14 cellular contexts compared by ENCODE assay signal in the genomic region with DNA sequence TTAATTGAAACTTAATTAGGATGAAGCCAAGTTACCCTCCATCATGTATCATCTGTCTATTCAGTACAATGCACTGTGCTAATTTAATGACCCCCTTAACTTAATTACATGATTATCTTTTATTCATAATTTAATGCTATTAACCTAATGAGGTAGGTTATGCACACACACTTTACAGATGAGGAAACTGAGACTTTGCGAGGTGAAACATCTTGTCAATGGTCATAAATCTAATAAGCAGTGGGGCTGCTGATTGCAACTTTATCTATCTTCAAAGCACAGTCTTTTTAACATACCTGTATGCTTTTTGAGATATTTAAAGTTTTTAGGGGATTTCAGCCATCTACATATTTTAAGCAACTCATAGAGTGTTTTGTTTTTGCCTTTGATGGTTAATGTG. TPM values are rescaled to one million over a fixed set of nuclear protein-coding genes. Genes with fewer than 3 reads are reported as not detected.
DNase-seq lines count a peak whose midpoint lies in the region; ATAC-seq, FAIRE-seq and TF ChIP-seq lines count a peak whose summit lies in the region.
"Had no signal": no experiment of that assay in that cellular context is flagged by ENCODE, and none has a peak within 500 bp of the region (broad histone marks: within the 10 kb centered on the region; RNA-seq: fewer than 3 reads in every experiment).

No MANE protein-coding gene starts in this region.

- no peak overlapping the region for H3K23ac ChIP-seq in H1 (ENCODE audit: insufficient read length)

- no peak for TF ChIP-seq EP300 in H1 (IDR thresholded peaks at IDR 0.05; ENCODE audit: borderline replicate concordance in 1 of 2, low read depth in 2 of 2, low read length in 2 of 2)

- H3K4me3 ChIP-seq in Loucy (ENCODE audit: low read length, poor library complexity, severe bottlenecking) (peak overlapping the region; percentile 75), H1 (ENCODE audit: extremely low read depth in 1 of 4, insufficient read depth in 2 of 4, low read depth in 3 of 4, low read length in 4 of 4) (peak overlapping the region in 2 of 4 experiments; percentile 31 to 60; a peak in 4 of 8 replicates)
- H3K4me3 ChIP-seq: coronary artery, prostate gland had no signal

- CTCF ChIA-PET in H1 (lab: Charles Lee; ENCODE audit: partially characterized antibody) = interaction anchor here (1.1 to 1.9 kb wide), 3 partner anchors 12 to 382 kb away, joined by 3 to 6 read pairs (median 6); no protein-coding TSS in a partner anchor

- H3K9me3 ChIP-seq in ES-I3 (ENCODE audit: control insufficient read depth, insufficient read depth, low read length) (no peaks in the 10 kb centered on the region), Loucy (ENCODE audit: insufficient read depth, low read depth, low read length) (no peaks in the 10 kb centered on the region), H1 (ENCODE audit: insufficient read depth in 2 of 2, low read depth in 1 of 2, low read length in 1 of 2) (no peaks in the 10 kb centered on the region)
- H3K9me3 ChIP-seq: prostate gland had no signal

- TF ChIP-seq RAD21 in H1 (IDR thresholded peaks at IDR 0.05 in 1 of 2, conservative IDR thresholded peaks at IDR 0.05 in 1 of 2; ENCODE audit: low read depth in 2 of 2, low read length in 2 of 2) = no peak

- H3K36me3 ChIP-seq in ES-I3 (ENCODE audit: insufficient read depth, low read length) (no peaks in the 10 kb centered on the region), Loucy (ENCODE audit: insufficient read depth, low read length) (no peaks in the 10 kb centered on the region), H1 (ENCODE audit: control insufficient read depth in 2 of 4, insufficient read depth in 4 of 4, low read length in 3 of 4) (no peaks in the 10 kb centered on the region)
- H3K36me3 ChIP-seq: prostate gland had no signal

- H3F3A ChIP-seq in Loucy (ENCODE audit: low read depth) = no peaks in the 10 kb centered on the region

- POLR2A ChIA-PET in H1 (lab: Charles Lee; ENCODE audit: partially characterized antibody) = interaction anchor here (0.6 to 0.9 kb wide), 3 partner anchors 9 to 1860 kb away, joined by 3 to 4 read pairs (median 3); no protein-coding TSS in a partner anchor

- H3K27me3 ChIP-seq in Loucy (ENCODE audit: insufficient read depth, low read length, poor library complexity, severe bottlenecking) (no peaks in the 10 kb centered on the region), H1 (replicated peaks in 1 of 4; ENCODE audit: control insufficient read depth in 3 of 4, extremely low read depth in 1 of 4, insufficient read depth in 3 of 4, low read length in 3 of 4) (no peaks in the 10 kb centered on the region)

- H2BK120ac ChIP-seq in H1 (replicated peaks; ENCODE audit: low read depth, low read length) = no peak overlapping the region

- H3K9me2 ChIP-seq in Loucy (replicated peaks; ENCODE audit: low read depth, low read length) = no peaks in the 10 kb centered on the region

- peaks cover 29% of the 10 kb centered on the region for H3K4me1 ChIP-seq in ES-I3 (ENCODE audit: insufficient read depth, low read length)
- H3K4me1 ChIP-seq in Loucy (ENCODE audit: insufficient read depth, low read length, poor library complexity, severe bottlenecking) = peaks cover 43% of the 10 kb centered on the region
- H3K4me1 ChIP-seq in H1 (replicated peaks in 1 of 4; ENCODE audit: control insufficient read depth in 3 of 4, insufficient read depth in 4 of 4, low read length in 3 of 4) = peaks cover 0 to 8% (median 7%) of the 10 kb centered on the region in 4 experiments; a peak in 4 of 7 replicates
- H3K4me1 ChIP-seq: prostate gland had no signal

- no peak overlapping the region for H2BK20ac ChIP-seq in H1 (ENCODE audit: low read length)

- H4K91ac ChIP-seq in H1 (replicated peaks; ENCODE audit: insufficient read length, low read length) = no peak overlapping the region

- H4K20me1 ChIP-seq in Loucy (ENCODE audit: insufficient read depth, low read length, poor library complexity, severe bottlenecking) (no peaks in the 10 kb centered on the region), H1 (replicated peaks in 1 of 2; ENCODE audit: control insufficient read depth in 1 of 2, insufficient read depth in 2 of 2, low read length in 2 of 2) (no peaks in the 10 kb centered on the region)

- no peak overlapping the region for H4K5ac ChIP-seq in H1 (ENCODE audit: insufficient read length, low read depth, low read length)

- H2BK5ac ChIP-seq in H1 (ENCODE audit: low read depth, low read length) = no peak overlapping the region

- peak overlapping the region in 1 of 3 experiments; percentile 41 for H3K27ac Mint-ChIP-seq in nephron
- H3K27ac Mint-ChIP-seq: activated CD4-positive, alpha-beta T cell treated with anti-CD3 and anti-CD28 coated beads for 36 hours; activated T-cell treated with anti-CD3 and anti-CD28 coated beads, Interleukin-2, amount 50 U/mL, for 24 hours had no signal

- H3K27ac ChIP-seq in H1 (ENCODE audit: low read depth, low read length) = no peak overlapping the region
- H3K27ac ChIP-seq: coronary artery had no signal

- DNase-seq in H1 (ENCODE audit: low read depth in 1 of 2, low spot score in 2 of 2) (no peak), pons (ENCODE audit: low spot score) (no peak), cerebellum (ENCODE audit: low spot score) (no peak), GM19238 (ENCODE audit: insufficient read length, low spot score) (no peak)
- DNase-seq: activated T-cell treated with anti-CD3 and anti-CD28 coated beads, Interleukin-2, amount 50 U/mL, for 24 hours; SW 1271 had no signal

- no peak overlapping the region for H2AK5ac ChIP-seq in H1 (ENCODE audit: low read depth, low read length)

- H2BK15ac ChIP-seq in H1 (ENCODE audit: low read length) = no peak overlapping the region

- no peak for TF ChIP-seq POLR2A in H1 (IDR thresholded peaks at IDR 0.05; ENCODE audit: control extremely low read depth in 1 of 2, low read depth in 2 of 2, low read length in 2 of 2)

- no peak for ATAC-seq in activated CD4-positive, CD25-positive, alpha-beta regulatory T cell treated with anti-CD3 and anti-CD28 coated beads, Interleukin-2, amount 50 U/mL, for 24 hours

- no peaks in the 10 kb centered on the region for H3K36me3 Mint-ChIP-seq in nephron (ENCODE audit: low read depth)

- peaks cover 3% of the 10 kb centered on the region for H3K27me3 Mint-ChIP-seq in nephron (ENCODE audit: low read depth)
- H3K27me3 Mint-ChIP-seq: activated T-cell treated with anti-CD3 and anti-CD28 coated beads, Interleukin-2, amount 50 U/mL, for 24 hours had no signal

- H4K8ac ChIP-seq in H1 (ENCODE audit: extremely low read depth, insufficient read depth, low read length) = no peak overlapping the region

- no peak for FAIRE-seq in H1 (lab: Jason Lieb, UNC)
- FAIRE-seq: urothelium cell line had no signal

- H3K9ac ChIP-seq in ES-I3 (ENCODE audit: low read depth, low read length) = peak overlapping the region; percentile 36; the same call in 1 of the 2 replicates
- peak overlapping the region; percentile 61 for H3K9ac ChIP-seq in Loucy (ENCODE audit: low read depth, low read length, poor library complexity, severe bottlenecking)
- no peak overlapping the region for H3K9ac ChIP-seq in H1 (replicated peaks in 1 of 4; ENCODE audit: extremely low read depth in 1 of 4, low read depth in 3 of 4, low read length in 3 of 4)

- H3K18ac ChIP-seq in H1 (ENCODE audit: extremely low read depth, low read length) = no peak overlapping the region

- no peak overlapping the region for H3K14ac ChIP-seq in H1 (ENCODE audit: insufficient read length)

- H3K79me2 ChIP-seq in Loucy (ENCODE audit: insufficient read depth, low read length) = no peaks in the 10 kb centered on the region
- H3K79me2 ChIP-seq in H1 (ENCODE audit: control insufficient read depth in 1 of 2, insufficient read depth in 2 of 2, low read length in 2 of 2) = 0 out of 4 replicates have a peak, but pooled peaks cover 0 to 15% of the 10 kb centered on the region in 2 experiments

- H3K9me3 Mint-ChIP-seq in nephron = peaks cover 4% of the 10 kb centered on the region
- H3K9me3 Mint-ChIP-seq: activated T-cell treated with anti-CD3 and anti-CD28 coated beads, Interleukin-2, amount 50 U/mL, for 24 hours had no signal

- WGBS in H1 (ENCODE audit: extremely low coverage in 1 of 2, insufficient coverage in 1 of 2, insufficient read length in 1 of 2, insufficient replicate concordance in 2 of 2, low coverage in 1 of 2, low lambda C conversion rate in 2 of 2, missing lambda C conversion rate in 1 of 2), 2 experiments = 92% methylated on average over 1 of the region's 1 CpG; no CpG with 5 or more reads in 1 of the 2 experiments

- no peak overlapping the region for H3K56ac ChIP-seq in H1 (replicated peaks; ENCODE audit: insufficient read length, low read depth, low read length)

- peak overlapping the region; percentile 24 to 62 (median 45) for H3K4me3 Mint-ChIP-seq in nephron
- H3K4me3 Mint-ChIP-seq: activated CD4-positive, alpha-beta T cell treated with anti-CD3 and anti-CD28 coated beads for 36 hours; activated T-cell treated with anti-CD3 and anti-CD28 coated beads, Interleukin-2, amount 50 U/mL, for 24 hours had no signal

- H3K79me1 ChIP-seq in H1 (ENCODE audit: low read depth, low read length) = no peaks in the 10 kb centered on the region

- H3K23me2 ChIP-seq in H1 (ENCODE audit: low read depth, low read length) = no peaks in the 10 kb centered on the region

- H3K4me2 ChIP-seq in Loucy (ENCODE audit: low read depth, low read length, poor library complexity, severe bottlenecking) (peak overlapping the region; percentile 73), H1 (ENCODE audit: insufficient read depth in 1 of 2, low read depth in 2 of 2, low read length in 2 of 2) (peak overlapping the region; percentile 54 to 60; a peak in 3 of 4 replicates)

- no peak overlapping the region for H3K4ac ChIP-seq in H1 (replicated peaks; ENCODE audit: insufficient read length, low read depth, low read length)

- peak overlapping the region; percentile 89; the same call in 1 of the 2 replicates for H2AFZ ChIP-seq in Loucy (ENCODE audit: low read length)
- H2AFZ ChIP-seq in H1 (ENCODE audit: low read length) = no peak overlapping the region

- no peak overlapping the region for H2BK12ac ChIP-seq in H1 (ENCODE audit: low read depth, low read length)

- no peak for TF ChIP-seq CTCF in Loucy (conservative IDR thresholded peaks at IDR 0.05; ENCODE audit: low read length)
- no peak for TF ChIP-seq CTCF in H1 (IDR thresholded peaks at IDR 0.05; ENCODE audit: control extremely low read depth in 1 of 3, insufficient read depth in 1 of 3, low read depth in 1 of 3, low read length in 3 of 3)
- no peak for TF ChIP-seq CTCF in nephron (IDR thresholded peaks at IDR 0.05; ENCODE audit: unreplicated experiment in 3 of 3)

- H3K4me1 Mint-ChIP-seq in nephron = no peaks in the 10 kb centered on the region

RNA-seq across cellular contexts. Expression of a gene that starts 0.5 kb away (rescaled TPM):
- 17.1 and 17.2 TPM in 2 replicates for total RNA-seq in H1 (2021; fragmentation: NEBNext Ultra II Directional; extraction: Animal tissue kit (Norgen Biotek cat#: 25700))
- polyA plus RNA-seq in H1 (2011; rRNA removed) = 1.2 and 2.0 TPM in 2 replicates
- polyA plus RNA-seq in H1 (2011; cell fraction: cytosol; rRNA removed) = 2.3 TPM
- 2.0 TPM for polyA plus RNA-seq in H1 (2011; cell fraction: nucleus; rRNA removed)
- 4.6 to 6.8 TPM (median 5.1 TPM) in 4 replicates for polyA plus RNA-seq in H1 (2012, experiment 1 of 2)
- polyA plus RNA-seq in H1 (2012, experiment 2 of 2) = 0.28 TPM
- 6.3 TPM for polyA plus RNA-seq in H1 (2013, experiment 1 of 2)
- polyA plus RNA-seq in H1 (2013, experiment 2 of 2) = 5.8 TPM
- polyA minus RNA-seq in H1 (2011; rRNA and poly(A)+ RNA removed) = 17.6 and 27.1 TPM in 2 replicates
- 15.5 TPM for polyA minus RNA-seq in H1 (2011; cell fraction: cytosol; rRNA and poly(A)+ RNA removed)
- polyA minus RNA-seq in H1 (2011; cell fraction: nucleus; rRNA and poly(A)+ RNA removed) = 29.1 TPM
- total RNA-seq in cerebellum = 0.18 TPM

Comparison
In these comparisons a context has a peak if more than half of its experiments do, and no peak if none do; other contexts are left out.
1. H3K9ac ChIP-seq: peak in ES-I3 (single experiment) and Loucy (single experiment); none in H1 (0 of 4).
2. RNA of a gene that starts 0.5 kb away (total RNA-seq): 17.1 to 17.2 TPM in H1; 0.18 TPM in cerebellum (single experiment); every median in the first group is over 10 times any median in the second.